ENCODE assay signal across 16 cellular contexts in genomic region chr2:12116228-12116750, GRCh38.
DNase-seq lines count a peak whose midpoint lies in the region; ATAC-seq and TF ChIP-seq lines count a peak whose summit lies in the region.
"Had no signal": no experiment of that assay in that cellular context is flagged by ENCODE, and none has a peak within 500 bp of the region (broad histone marks: within the 10 kb centered on the region; RNA-seq: fewer than 3 reads in every experiment).

No MANE protein-coding gene starts in this region.

- H3K27me3 Mint-ChIP-seq in T-helper 17 cell: no peaks in the 10 kb centered on the region
- H3K27me3 Mint-ChIP-seq in activated CD4-positive, alpha-beta T cell treated with anti-CD3 and anti-CD28 coated beads, Interleukin-2, amount 10 ng/mL, durations not matched to agents 7 days and 5 days: peaks cover 1% of the 10 kb centered on the region
- H3K27me3 Mint-ChIP-seq: activated CD4-positive, alpha-beta memory T cell treated with anti-CD3 and anti-CD28 coated beads, Interleukin-2, amount 10 ng/mL, durations not matched to agents 7 days and 5 days had no signal

- no peaks in the 10 kb centered on the region for H3K36me3 Mint-ChIP-seq in T-helper 17 cell (ENCODE audit: low read depth)
- H3K36me3 Mint-ChIP-seq in activated CD4-positive, alpha-beta T cell treated with anti-CD3 and anti-CD28 coated beads, Interleukin-2, amount 10 ng/mL, durations not matched to agents 7 days and 5 days (ENCODE audit: low read depth): no peaks in the 10 kb centered on the region
- H3K36me3 Mint-ChIP-seq: activated naive CD8-positive, alpha-beta T cell treated with anti-CD3 and anti-CD28 coated beads, Interleukin-2, amount 10 ng/mL, durations not matched to agents 7 days and 5 days; CD14-positive monocyte had no signal

- no peaks in the 10 kb centered on the region for H3K9me3 ChIP-seq in T-helper 17 cell (ENCODE audit: control insufficient read depth, low read length, poor library complexity, severe bottlenecking)
- no peaks in the 10 kb centered on the region for H3K9me3 ChIP-seq in left ventricle myocardium inferior (replicated peaks)
- H3K9me3 ChIP-seq: pancreas had no signal

- ATAC-seq in GM18505 (IDR thresholded peaks at IDR 0.05; ENCODE audit: unreplicated experiment) (peak; percentile 77), GM21529 (IDR thresholded peaks at IDR 0.05; ENCODE audit: unreplicated experiment) (peak; percentile 75), HG03108 (IDR thresholded peaks at IDR 0.05; ENCODE audit: unreplicated experiment) (peak; percentile 57), T-helper 17 cell (peak; percentile 50)
- ATAC-seq: foreskin keratinocyte, K562, pancreas had no signal

- DNase-seq in T-helper 17 cell (no peak), cortex of kidney (lab: John Stamatoyannopoulos, UW) (no peak), left ventricle myocardium inferior (no peak), T-helper 9 cell (no peak)
- no peak for DNase-seq in activated CD4-positive, alpha-beta T cell treated with anti-CD3 and anti-CD28 coated beads, Interleukin-2, amount 10 ng/mL, durations not matched to agents 7 days and 5 days
- DNase-seq: activated CD4-positive, alpha-beta memory T cell treated with anti-CD3 and anti-CD28 coated beads, Interleukin-2, amount 10 ng/mL, durations not matched to agents 7 days and 5 days; activated naive CD8-positive, alpha-beta T cell treated with anti-CD3 and anti-CD28 coated beads, Interleukin-2, amount 10 ng/mL, durations not matched to agents 7 days and 5 days; foreskin keratinocyte; NCI-H345; pancreas had no signal

- H3K9me3 Mint-ChIP-seq in activated CD4-positive, alpha-beta T cell treated with anti-CD3 and anti-CD28 coated beads, Interleukin-2, amount 10 ng/mL, durations not matched to agents 7 days and 5 days: no peaks in the 10 kb centered on the region
- H3K9me3 Mint-ChIP-seq: activated CD4-positive, alpha-beta memory T cell treated with anti-CD3 and anti-CD28 coated beads, Interleukin-2, amount 10 ng/mL, durations not matched to agents 7 days and 5 days; activated naive CD8-positive, alpha-beta T cell treated with anti-CD3 and anti-CD28 coated beads, Interleukin-2, amount 10 ng/mL, durations not matched to agents 7 days and 5 days; CD14-positive monocyte had no signal

- CTCF ChIA-PET in activated CD4-positive, alpha-beta T cell treated with anti-CD3 and anti-CD28 coated beads, Interleukin-2, amount 10 ng/mL, durations not matched to agents 7 days and 5 days (lab: Charles Lee): no interaction called here

- H3K4me1 ChIP-seq in left ventricle myocardium inferior: no peaks in the 10 kb centered on the region
- H3K4me1 ChIP-seq: foreskin keratinocyte, pancreas had no signal

- no peak for TF ChIP-seq POLR2A in GM18505 (IDR thresholded peaks at IDR 0.05; ENCODE audit: borderline replicate concordance, extremely low read depth, insufficient read depth, insufficient read length)

- intact Hi-C loops in left ventricle myocardium inferior (cut with micrococcal nuclease): no loop called here

- no peak overlapping the region for H3K27ac ChIP-seq in left ventricle myocardium inferior (replicated peaks)
- H3K27ac ChIP-seq: foreskin keratinocyte, pancreas, SK-N-MC had no signal

- H3K4me3 ChIP-seq in left ventricle myocardium inferior: no peak overlapping the region
- H3K4me3 ChIP-seq: K562, pancreas, SK-N-MC had no signal

- peaks cover 3% of the 10 kb centered on the region for H3K4me1 Mint-ChIP-seq in T-helper 17 cell
- peaks cover under 1% of the 10 kb centered on the region for H3K4me1 Mint-ChIP-seq in activated CD4-positive, alpha-beta T cell treated with anti-CD3 and anti-CD28 coated beads, Interleukin-2, amount 10 ng/mL, durations not matched to agents 7 days and 5 days
- H3K4me1 Mint-ChIP-seq: activated CD4-positive, alpha-beta memory T cell treated with anti-CD3 and anti-CD28 coated beads, Interleukin-2, amount 10 ng/mL, durations not matched to agents 7 days and 5 days; activated naive CD8-positive, alpha-beta T cell treated with anti-CD3 and anti-CD28 coated beads, Interleukin-2, amount 10 ng/mL, durations not matched to agents 7 days and 5 days; CD14-positive monocyte had no signal

- no peak overlapping the region for H3K4me3 Mint-ChIP-seq in T-helper 17 cell
- H3K4me3 Mint-ChIP-seq in activated CD4-positive, alpha-beta T cell treated with anti-CD3 and anti-CD28 coated beads, Interleukin-2, amount 10 ng/mL, durations not matched to agents 7 days and 5 days: no peak overlapping the region
- H3K4me3 Mint-ChIP-seq: activated CD4-positive, alpha-beta memory T cell treated with anti-CD3 and anti-CD28 coated beads, Interleukin-2, amount 10 ng/mL, durations not matched to agents 7 days and 5 days; activated naive CD8-positive, alpha-beta T cell treated with anti-CD3 and anti-CD28 coated beads, Interleukin-2, amount 10 ng/mL, durations not matched to agents 7 days and 5 days; CD14-positive monocyte had no signal

- POLR2A ChIA-PET in activated CD4-positive, alpha-beta T cell treated with anti-CD3 and anti-CD28 coated beads, Interleukin-2, amount 10 ng/mL, durations not matched to agents 7 days and 5 days (lab: Charles Lee): no interaction called here

- H3K27ac Mint-ChIP-seq in T-helper 17 cell: no peak overlapping the region
- H3K27ac Mint-ChIP-seq in activated CD4-positive, alpha-beta T cell treated with anti-CD3 and anti-CD28 coated beads, Interleukin-2, amount 10 ng/mL, durations not matched to agents 7 days and 5 days: no peak overlapping the region
- H3K27ac Mint-ChIP-seq: activated CD4-positive, alpha-beta memory T cell treated with anti-CD3 and anti-CD28 coated beads, Interleukin-2, amount 10 ng/mL, durations not matched to agents 7 days and 5 days; activated naive CD8-positive, alpha-beta T cell treated with anti-CD3 and anti-CD28 coated beads, Interleukin-2, amount 10 ng/mL, durations not matched to agents 7 days and 5 days; CD14-positive monocyte had no signal

- no peaks in the 10 kb centered on the region for H3K27me3 ChIP-seq in left ventricle myocardium inferior (ENCODE audit: low read depth)
- H3K27me3 ChIP-seq: pancreas had no signal

- no peaks in the 10 kb centered on the region for H3K36me3 ChIP-seq in left ventricle myocardium inferior
- H3K36me3 ChIP-seq: pancreas had no signal

- no peak for TF ChIP-seq CTCF in left ventricle myocardium inferior (IDR thresholded peaks at IDR 0.05; ENCODE audit: borderline replicate concordance)
